In genomic region chr11:110148775-110149744, GRCh38 we compare ENCODE assay signal across 8 cellular contexts. TPM values are rescaled to one million over a fixed set of nuclear protein-coding genes. Genes with fewer than 3 reads are reported as not detected.
DNase-seq lines count a peak whose midpoint lies in the region; ATAC-seq and TF ChIP-seq lines count a peak whose summit lies in the region.

No MANE protein-coding gene starts in this region.

- peak; percentile 50 for ATAC-seq in T-helper 17 cell
- peak; percentile 70 for ATAC-seq in left ventricle myocardium superior
- no peak for ATAC-seq in GM21717 (IDR thresholded peaks at IDR 0.05; ENCODE audit: unreplicated experiment)
- no peak for ATAC-seq in stimulated activated naive CD8-positive, alpha-beta T cell treated with anti-CD3 and anti-CD28 coated beads, Interleukin-15, amount 100 ng/mL, for 72 hours

- peak overlapping the region in 2 of 11 experiments; percentile 27 to 32; a peak in 1 of 22 replicates for H3K27ac ChIP-seq in BLaER1 treated with 17β-estradiol and CSF1 and Interleukin-3, amounts not matched to agents 10 nM and 100 nM

- no peak overlapping the region for H3K27ac Mint-ChIP-seq in T-helper 17 cell
- no peak overlapping the region for H3K27ac Mint-ChIP-seq in stimulated activated naive CD8-positive, alpha-beta T cell treated with anti-CD3 and anti-CD28 coated beads, Interleukin-15, amount 100 ng/mL, for 72 hours

- H4K20me1 ChIP-seq in BLaER1 treated with 17β-estradiol and CSF1 and Interleukin-3, amounts not matched to agents 10 nM and 100 nM: peaks cover 0 to 3% (median 0%) of the 10 kb centered on the region in 11 experiments; a peak in 3 of 22 replicates

- peaks cover 4 to 20% (median 16%) of the 10 kb centered on the region in 10 experiments; a peak in 16 of 20 replicates for H3K4me1 ChIP-seq in BLaER1 treated with 17β-estradiol and CSF1 and Interleukin-3, amounts not matched to agents 10 nM and 100 nM

- H3K27me3 Mint-ChIP-seq in T-helper 17 cell: peaks cover 21% of the 10 kb centered on the region
- no peaks in the 10 kb centered on the region for H3K27me3 Mint-ChIP-seq in stimulated activated naive CD8-positive, alpha-beta T cell treated with anti-CD3 and anti-CD28 coated beads, Interleukin-15, amount 100 ng/mL, for 72 hours

- peak overlapping the region in 10 of 11 experiments; percentile 1 to 69 (median 33); a peak in 13 of 22 replicates for H3K4me2 ChIP-seq in BLaER1 treated with 17β-estradiol and CSF1 and Interleukin-3, amounts not matched to agents 10 nM and 100 nM

- POLR2A ChIA-PET in HEK293T (lab: Yijun Ruan, JAX): no interaction called here

- H3K36me3 Mint-ChIP-seq in T-helper 17 cell (ENCODE audit: low read depth): no peaks in the 10 kb centered on the region

- H3K27me3 ChIP-seq in BLaER1 treated with 17β-estradiol and CSF1 and Interleukin-3, amounts not matched to agents 10 nM and 100 nM: no peaks in the 10 kb centered on the region

- H3K4me3 ChIP-seq in BLaER1 treated with 17β-estradiol and CSF1 and Interleukin-3, amounts not matched to agents 10 nM and 100 nM: no peak overlapping the region

- no peak overlapping the region for H3K9ac ChIP-seq in BLaER1 treated with 17β-estradiol and CSF1 and Interleukin-3, amounts not matched to agents 10 nM and 100 nM

- H3K4me1 Mint-ChIP-seq in T-helper 17 cell: no peaks in the 10 kb centered on the region
- H3K4me1 Mint-ChIP-seq in stimulated activated naive CD8-positive, alpha-beta T cell treated with anti-CD3 and anti-CD28 coated beads, Interleukin-15, amount 100 ng/mL, for 72 hours: no peaks in the 10 kb centered on the region

- H3K4me3 Mint-ChIP-seq in T-helper 17 cell: no peak overlapping the region
- no peak overlapping the region for H3K4me3 Mint-ChIP-seq in stimulated activated naive CD8-positive, alpha-beta T cell treated with anti-CD3 and anti-CD28 coated beads, Interleukin-15, amount 100 ng/mL, for 72 hours

- peaks cover 3 to 50% (median 34%) of the 10 kb centered on the region in 11 experiments; a peak in 20 of 22 replicates for H3K36me3 ChIP-seq in BLaER1 treated with 17β-estradiol and CSF1 and Interleukin-3, amounts not matched to agents 10 nM and 100 nM

- CTCF ChIA-PET in HEK293T (lab: Yijun Ruan, JAX): no interaction called here

- H3K9me3 ChIP-seq in BLaER1 treated with 17β-estradiol and CSF1 and Interleukin-3, amounts not matched to agents 10 nM and 100 nM (replicated peaks in 1 of 11): peaks cover 0 to 12% (median 5%) of the 10 kb centered on the region in 11 experiments; a peak in 9 of 22 replicates
- no peaks in the 10 kb centered on the region for H3K9me3 ChIP-seq in T-helper 17 cell (ENCODE audit: control insufficient read depth, low read length, poor library complexity, severe bottlenecking)

- intact Hi-C loops in left ventricle myocardium superior (cut with micrococcal nuclease): no loop called here

- DNase-seq in HCEC 1CT (peak; percentile 82), T-helper 17 cell (no peak), left ventricle myocardium superior (no peak), DMS53 treated with DMSO at 0.1 percent for 48 hours (lab: John Stamatoyannopoulos, UW; ENCODE audit: unreplicated experiment) (no peak), HEK293T (ENCODE audit: extremely low spot score) (no peak)
- DNase-seq in stimulated activated naive CD8-positive, alpha-beta T cell treated with anti-CD3 and anti-CD28 coated beads, Interleukin-15, amount 100 ng/mL, for 72 hours: no peak

- H3K9me3 Mint-ChIP-seq in stimulated activated naive CD8-positive, alpha-beta T cell treated with anti-CD3 and anti-CD28 coated beads, Interleukin-15, amount 100 ng/mL, for 72 hours: no peaks in the 10 kb centered on the region

TF ChIP-seq in HEK293T, 16 proteins besides CTCF, POLR2A, EP300 and RAD21:
- TF ChIP-seq ZNF384 (IDR thresholded peaks at IDR 0.05): no peak
- no peak for TF ChIP-seq ELF4 (IDR thresholded peaks at IDR 0.05)
- TF ChIP-seq PKNOX1 (IDR thresholded peaks at IDR 0.05): no peak
- TF ChIP-seq FOXM1 (IDR thresholded peaks at IDR 0.05; ENCODE audit: borderline replicate concordance): no peak
- no peak for TF ChIP-seq TARDBP (IDR thresholded peaks at IDR 0.05)
- TF ChIP-seq CTBP1 (IDR thresholded peaks at IDR 0.05; ENCODE audit: borderline replicate concordance): no peak
- no peak for TF ChIP-seq BHLHE40 (IDR thresholded peaks at IDR 0.05; ENCODE audit: borderline replicate concordance)
- TF ChIP-seq LEF1 (IDR thresholded peaks at IDR 0.05; ENCODE audit: borderline replicate concordance): no peak
- TF ChIP-seq FOXK2 (IDR thresholded peaks at IDR 0.05): no peak

RNA-seq across cellular contexts. Expression of gene ZC3H12C, which starts 55.9 kb away (rescaled TPM):
- total RNA-seq in T-helper 17 cell (under 1 TPM; 0.15 to 0.91 TPM), left ventricle myocardium superior (18.3 TPM)

Comparison
In these comparisons a context has a peak if more than half of its experiments do, and no peak if none do; other contexts are left out.
1. ATAC-seq: peak in T-helper 17 cell (single experiment) and left ventricle myocardium superior (single experiment); none in GM21717 (single experiment) and stimulated activated naive CD8-positive, alpha-beta T cell treated with anti-CD3 and anti-CD28 coated beads, Interleukin-15, amount 100 ng/mL, for 72 hours (single experiment).
2. RNA of gene ZC3H12C, which starts 55.9 kb away (total RNA-seq): 18.3 TPM in left ventricle myocardium superior (single experiment); 0.15 to 0.91 TPM in T-helper 17 cell; every median in the first group is over 10 times any median in the second.